8 cellular contexts compared by ENCODE assay signal in genomic region chr1:204207136-204207616, GRCh38. TPM values are rescaled to one million over a fixed set of nuclear protein-coding genes. Genes with fewer than 3 reads are reported as not detected.
A peak's percentile ranks its signal among the peaks of the same experiment; 100 is the strongest.
DNase-seq lines count a peak whose midpoint lies in the region; ATAC-seq and TF ChIP-seq lines count a peak whose summit lies in the region.

No MANE protein-coding gene starts in this region.

- H3K36me3 ChIP-seq in ovary (no peaks in the 10 kb centered on the region), tibial nerve (no peaks in the 10 kb centered on the region)

- H3K4me3 ChIP-seq in foreskin fibroblast (ENCODE audit: low read depth in 1 of 2, low read length in 2 of 2) (no peak overlapping the region), ovary (no peak overlapping the region), tibial nerve (no peak overlapping the region)

- TF ChIP-seq CTCF in foreskin fibroblast (IDR thresholded peaks at IDR 0.05; ENCODE audit: low read depth, low read length) (peak; percentile 87), ovary (IDR thresholded peaks at IDR 0.05) (peak; percentile 66 to 75 (median 72)), tibial nerve (IDR thresholded peaks at IDR 0.05) (peak; percentile 82 to 95 (median 85))

- DNase-seq in Daoy (ENCODE audit: low read depth), result peak; percentile 60
- peak; percentile 75 for DNase-seq in RPMI8226
- DNase-seq in activated T-helper 1 cell treated with anti-CD3 and anti-CD28 coated beads, Interleukin-2, amount 50 U/mL, for 16 hours (ENCODE audit: low read depth in 1 of 2, low spot score in 1 of 2), result peak; percentile 55 to 64
- DNase-seq in foreskin fibroblast, result peak in 1 of 2 donors; percentile 72
- peak; percentile 54 to 77 (median 75) for DNase-seq in ovary
- peak; percentile 48 to 72 for DNase-seq in tibial nerve (ENCODE audit: low spot score in 2 of 2)

- H3K4me1 ChIP-seq in ovary (ENCODE audit: insufficient read depth) (peaks cover 1% of the 10 kb centered on the region), tibial nerve (peaks cover 0 to 10% (median 0%) of the 10 kb centered on the region in 4 donors)

- TF ChIP-seq POLR2A in ovary (IDR thresholded peaks at IDR 0.05), result no peak
- no peak for TF ChIP-seq POLR2A in tibial nerve (IDR thresholded peaks at IDR 0.05)

- 16 to 20% (median 18%) methylated on average over 13 of the region's 13 CpGs for WGBS in ovary, 3 donors
- WGBS in tibial nerve, 2 donors, result 17 to 26% methylated on average over 10 to 13 of the region's 13 CpGs

- ATAC-seq in HG03439 (IDR thresholded peaks at IDR 0.05; ENCODE audit: unreplicated experiment), result peak; percentile 76
- ATAC-seq in HG03342 (IDR thresholded peaks at IDR 0.05; ENCODE audit: unreplicated experiment), result no peak

- intact Hi-C loops in ovary (cut with DNase I), result loop anchor here in 2 of 4 donors (5.0 kb wide), 2 partner anchors 45 to 345 kb away; partner anchors contain the start of gene SNRPE (in 1 of the 2)

- H3K27ac ChIP-seq in ovary (no peak overlapping the region), tibial nerve (no peak overlapping the region)

- TF ChIP-seq EP300 in ovary (IDR thresholded peaks at IDR 0.05), result no peak
- TF ChIP-seq EP300 in tibial nerve (IDR thresholded peaks at IDR 0.05), result no peak

- H3K9me3 ChIP-seq in ovary (no peaks in the 10 kb centered on the region), tibial nerve (no peaks in the 10 kb centered on the region)

- no peaks in the 10 kb centered on the region for H3K27me3 ChIP-seq in ovary
- H3K27me3 ChIP-seq in tibial nerve, result peaks cover 0 to 14% of the 10 kb centered on the region in 2 donors

RNA-seq across cellular contexts. Expression of gene GOLT1A, which starts 6.6 kb away (rescaled TPM):
- total RNA-seq in Daoy (2014; rRNA removed; shearing (Covaris generic)), result not detected in 2 replicates
- 1 to 10 TPM in 1 of 7 donors, under 1 TPM in 2, not detected in 4; 0.27 to 3.9 (median 0.41) TPM for total RNA-seq in ovary
- not detected for polyA plus RNA-seq in ovary
- total RNA-seq in tibial nerve, result not detected

RNA-seq across cellular contexts. Expression of gene KISS1, which starts 10.9 kb away (rescaled TPM):
- 0.86 TPM in 1 of 2 replicates, not detected in the other for total RNA-seq in Daoy (2014; rRNA removed; shearing (Covaris generic))
- total RNA-seq in ovary (under 1 TPM in 1 of 7 donors, not detected in 6; 0.35 TPM), tibial nerve (not detected)
- not detected for polyA plus RNA-seq in ovary

RNA-seq across cellular contexts. Expression of gene REN, which starts 41.0 kb away (rescaled TPM):
- not detected in 2 replicates for total RNA-seq in Daoy (2014; rRNA removed; shearing (Covaris generic))
- total RNA-seq in ovary (10 to 100 TPM in 3 of 7 donors, 1 to 10 TPM in 4; 1.0 to 71.6 (median 3.9) TPM), tibial nerve (not detected)
- 1 to 10 TPM; 2.9 to 3.6 TPM for polyA plus RNA-seq in ovary

RNA-seq across cellular contexts. Expression of gene ETNK2, which starts 55.3 kb away (rescaled TPM):
- total RNA-seq in Daoy (2014; rRNA removed; shearing (Covaris generic)), result 9.2 and 10.5 TPM in 2 replicates
- total RNA-seq in ovary, result 10 to 100 TPM; 16.3 to 60.9 (median 46.0) TPM
- 10 to 100 TPM; 22.3 to 38.3 TPM for polyA plus RNA-seq in ovary
- total RNA-seq in tibial nerve, result 10 to 100 TPM; 24.6 to 95.2 (median 67.8) TPM
